In the genomic region with DNA sequence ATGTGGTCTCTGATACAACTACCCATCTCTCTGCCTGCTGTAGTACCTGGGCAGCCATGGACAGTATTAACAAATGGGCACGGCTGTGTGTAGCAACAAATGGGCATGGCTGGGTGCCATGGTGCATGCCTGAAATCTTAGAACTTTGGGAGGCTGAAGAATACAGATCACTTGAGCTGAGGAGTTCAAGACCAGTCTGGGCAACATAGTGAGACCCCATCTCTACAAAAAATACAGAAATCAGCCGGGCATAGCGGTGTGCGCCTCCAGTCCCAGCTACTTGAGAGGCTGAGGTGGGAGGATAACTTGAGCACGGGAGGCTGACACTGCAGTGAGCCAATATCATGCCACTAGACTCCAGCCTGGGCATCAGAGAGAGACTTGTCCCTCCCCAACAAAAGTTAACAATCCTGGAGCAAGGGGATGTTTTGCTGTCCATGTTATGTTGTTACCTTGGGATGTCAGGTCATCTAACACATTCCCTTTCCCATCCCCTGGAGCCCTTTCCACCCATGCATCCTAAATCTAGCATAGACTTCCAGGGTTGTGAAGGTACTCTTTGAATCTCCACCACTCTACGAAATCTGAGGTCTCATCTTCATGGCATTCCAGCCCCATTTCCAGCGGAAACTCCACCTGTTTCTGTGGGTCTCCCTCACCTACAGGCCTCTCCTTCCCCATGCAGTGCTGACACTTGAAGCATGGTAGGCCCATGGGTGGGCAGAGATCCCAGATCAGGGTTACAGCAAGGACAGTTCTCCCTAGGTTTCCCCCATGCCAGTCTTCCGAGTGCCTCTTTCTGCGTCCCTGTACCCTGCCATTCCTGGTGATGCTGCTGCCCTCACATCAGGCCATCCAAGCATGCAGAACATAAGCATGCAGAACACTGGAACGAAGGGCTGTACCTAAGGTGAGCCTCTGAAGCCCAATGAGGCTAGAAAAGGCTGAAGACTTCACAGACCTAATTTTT, we compare ENCODE assay signal across 11 cellular contexts. TPM values are rescaled to one million over a fixed set of nuclear protein-coding genes. Genes with fewer than 3 reads are reported as not detected.
DNase-seq lines count a peak whose midpoint lies in the region; ATAC-seq and TF ChIP-seq lines count a peak whose summit lies in the region.
"Had no signal": no experiment of that assay in that cellular context is flagged by ENCODE, and none has a peak within 500 bp of the region (broad histone marks: within the 10 kb centered on the region; RNA-seq: fewer than 3 reads in every experiment).

No MANE protein-coding gene starts in this region.

- ATAC-seq in DND-41 (ENCODE audit: insufficient read depth, low read depth), result peak; percentile 44
- ATAC-seq in naive thymus-derived CD8-positive, alpha-beta T cell, result no peak

- TF ChIP-seq CTCF in DND-41 (IDR thresholded peaks at IDR 0.05; ENCODE audit: borderline replicate concordance, extremely low read depth, low read length, poor library complexity, severe bottlenecking) (no peak), brain (conservative IDR thresholded peaks at IDR 0.05) (no peak), uterus (IDR thresholded peaks at IDR 0.05) (no peak), A673 (conservative IDR thresholded peaks at IDR 0.05; ENCODE audit: low read depth, low read length) (no peak)

- H3K9me3 ChIP-seq in DND-41 (ENCODE audit: insufficient read depth, low read length, severe bottlenecking), result no peaks in the 10 kb centered on the region
- no peaks in the 10 kb centered on the region for H3K9me3 ChIP-seq in uterus
- H3K9me3 ChIP-seq in A673 (ENCODE audit: low read depth, low read length, poor library complexity, severe bottlenecking), result no peaks in the 10 kb centered on the region

- H3K27ac Mint-ChIP-seq in brain, result peak overlapping the region in 3 of 5 experiments; percentile 51 to 82 (median 74)
- peak overlapping the region in 9 of 10 donors; percentile 41 to 90 (median 68) for H3K27ac Mint-ChIP-seq in naive thymus-derived CD8-positive, alpha-beta T cell

- peaks cover 2% of the 10 kb centered on the region for H3K27me3 Mint-ChIP-seq in brain
- no peaks in the 10 kb centered on the region for H3K27me3 Mint-ChIP-seq in naive thymus-derived CD8-positive, alpha-beta T cell

- CTCF ChIA-PET in A673 (lab: Charles Lee), result no interaction called here

- H4K20me1 ChIP-seq in DND-41 (ENCODE audit: insufficient read depth, low read length), result peaks cover 44% of the 10 kb centered on the region

- H2AFZ ChIP-seq in DND-41 (ENCODE audit: low read depth, low read length), result no peak overlapping the region
- H2AFZ ChIP-seq: parathyroid adenoma had no signal

- no peak overlapping the region for H3K4me3 Mint-ChIP-seq in brain
- H3K4me3 Mint-ChIP-seq in naive thymus-derived CD8-positive, alpha-beta T cell, result no peak overlapping the region

- BruUV-seq in A673 (replicated peaks; lab: Mats Ljungman, UMichigan), result no TSS peak

- H3K4me3 ChIP-seq in DND-41 (ENCODE audit: low read depth in 1 of 2, low read length in 2 of 2) (no peak overlapping the region), uterus (no peak overlapping the region), A673 (ENCODE audit: low read depth, low read length, poor library complexity, severe bottlenecking) (no peak overlapping the region)

- DNase-seq in DND-41, result peak; percentile 32
- DNase-seq in HK-2 (ENCODE audit: unreplicated experiment), result peak; percentile 47
- no peak for DNase-seq in naive thymus-derived CD8-positive, alpha-beta T cell
- no peak for DNase-seq in islet precursor cell
- no peak for DNase-seq in uterus
- no peak for DNase-seq in A673 (ENCODE audit: low spot score)
- DNase-seq: NCI-H187 treated with DMSO at 0.1 percent for 48 hours had no signal

- no peak overlapping the region for H3K9ac ChIP-seq in DND-41 (ENCODE audit: low read depth, low read length)
- H3K9ac ChIP-seq: parathyroid adenoma had no signal

- H3K4me1 ChIP-seq in DND-41 (ENCODE audit: insufficient read depth, low read length) (no peaks in the 10 kb centered on the region), uterus (no peaks in the 10 kb centered on the region), A673 (ENCODE audit: insufficient read depth, low read length, poor library complexity, severe bottlenecking) (peaks cover 6% of the 10 kb centered on the region)
- H3K4me1 ChIP-seq: parathyroid adenoma had no signal

- no peaks in the 10 kb centered on the region for H3K9me3 Mint-ChIP-seq in brain
- no peaks in the 10 kb centered on the region for H3K9me3 Mint-ChIP-seq in naive thymus-derived CD8-positive, alpha-beta T cell

- intact Hi-C loops in uterus (cut with DNase I; ENCODE audit: low total_unique reads) (no loop called here), A673 (cut with micrococcal nuclease; ENCODE audit: unreplicated experiment) (no loop called here)

- H3K27me3 ChIP-seq in DND-41 (ENCODE audit: insufficient read depth, low read length, poor library complexity), result no peaks in the 10 kb centered on the region
- H3K27me3 ChIP-seq in uterus, result no peaks in the 10 kb centered on the region
- H3K27me3 ChIP-seq in A673 (replicated peaks; ENCODE audit: insufficient read depth, low read depth, low read length, poor library complexity), result no peaks in the 10 kb centered on the region

- peaks cover 27% of the 10 kb centered on the region for H3K36me3 Mint-ChIP-seq in brain
- H3K36me3 Mint-ChIP-seq in naive thymus-derived CD8-positive, alpha-beta T cell, result peaks cover 5 to 40% (median 11%) of the 10 kb centered on the region in 3 donors

- no peak overlapping the region for H3K4me2 ChIP-seq in DND-41 (ENCODE audit: insufficient read depth, low read length)

- TF ChIP-seq POLR2A in uterus (IDR thresholded peaks at IDR 0.05), result no peak

- H3K4me1 Mint-ChIP-seq in brain, result peaks cover 6% of the 10 kb centered on the region
- H3K4me1 Mint-ChIP-seq in naive thymus-derived CD8-positive, alpha-beta T cell, result peaks cover 25 to 38% (median 28%) of the 10 kb centered on the region in 4 donors

- POLR2A ChIA-PET in naive thymus-derived CD8-positive, alpha-beta T cell (lab: Charles Lee), result interaction anchor here (0.6 to 2.0 kb wide), 4 partner anchors 12 to 48 kb away, joined by 3 to 9 read pairs (median 4); a partner anchor contains a TSS
- POLR2A ChIA-PET in A673 (lab: Charles Lee; ENCODE audit: low non-redundant PET), result no interaction called here

- H3K79me2 ChIP-seq in DND-41 (ENCODE audit: insufficient read depth, low read length), result peaks cover 30% of the 10 kb centered on the region

- H3K27ac ChIP-seq in DND-41 (ENCODE audit: low read length) (no peak overlapping the region), uterus (no peak overlapping the region), A673 (ENCODE audit: low read depth, low read length, poor library complexity, severe bottlenecking) (no peak overlapping the region)
- H3K27ac ChIP-seq: parathyroid adenoma had no signal

- peaks cover 47% of the 10 kb centered on the region for H3K36me3 ChIP-seq in DND-41 (ENCODE audit: insufficient read depth, low read length)
- H3K36me3 ChIP-seq in uterus, result no peaks in the 10 kb centered on the region
- peaks cover 45% of the 10 kb centered on the region for H3K36me3 ChIP-seq in A673 (ENCODE audit: insufficient read depth, low read length, poor library complexity, severe bottlenecking)

RNA-seq across cellular contexts. Expression of a gene that starts 13.1 kb away (rescaled TPM):
- 3.4 TPM for polyA plus RNA-seq in brain (ENCODE audit: insufficient read depth, low read depth, low replicate concordance)
- not detected for total RNA-seq in naive thymus-derived CD8-positive, alpha-beta T cell
- polyA plus RNA-seq in naive thymus-derived CD8-positive, alpha-beta T cell, result not detected
- total RNA-seq in uterus (not detected), A673 (2021) (not detected in 2 replicates)
- total RNA-seq: fibroblast of lung had no signal
- polyA plus RNA-seq: fibroblast of lung, urinary bladder had no signal

RNA-seq across cellular contexts. Expression of a gene that starts 24.4 kb away (rescaled TPM):
- 227 TPM for polyA plus RNA-seq in brain (ENCODE audit: insufficient read depth, low read depth, low replicate concordance)
- total RNA-seq in naive thymus-derived CD8-positive, alpha-beta T cell, result 100 to 1,000 TPM; 155 to 168 TPM
- 100 to 1,000 TPM; 160 to 202 (median 174) TPM for polyA plus RNA-seq in naive thymus-derived CD8-positive, alpha-beta T cell
- 100 to 1,000 TPM in 2 of 4 donors, 10 to 100 TPM in 2; 86.2 to 211 (median 142) TPM for total RNA-seq in uterus
- total RNA-seq in A673 (2021), result 265 and 277 TPM in 2 replicates

RNA-seq across cellular contexts. Expression of a gene that starts 52.4 kb away (rescaled TPM):
- polyA plus RNA-seq in brain (ENCODE audit: insufficient read depth, low read depth, low replicate concordance), result 7.7 TPM
- 1 to 10 TPM; 4.4 to 5.4 TPM for total RNA-seq in naive thymus-derived CD8-positive, alpha-beta T cell
- 1 to 10 TPM; 4.0 to 6.0 (median 5.1) TPM for polyA plus RNA-seq in naive thymus-derived CD8-positive, alpha-beta T cell
- total RNA-seq in uterus (10 to 100 TPM; 15.0 to 22.8 (median 17.8) TPM), A673 (2021) (1.3 and 2.8 TPM in 2 replicates)

Comparison
In these comparisons a context has a peak if more than half of its experiments do, and no peak if none do; other contexts are left out.
1. DNase-seq: peak in DND-41 (single experiment) and HK-2 (single experiment); none in naive thymus-derived CD8-positive, alpha-beta T cell (0 of 10), islet precursor cell (single experiment), uterus (0 of 2) and A673 (single experiment).